In the genomic region with DNA sequence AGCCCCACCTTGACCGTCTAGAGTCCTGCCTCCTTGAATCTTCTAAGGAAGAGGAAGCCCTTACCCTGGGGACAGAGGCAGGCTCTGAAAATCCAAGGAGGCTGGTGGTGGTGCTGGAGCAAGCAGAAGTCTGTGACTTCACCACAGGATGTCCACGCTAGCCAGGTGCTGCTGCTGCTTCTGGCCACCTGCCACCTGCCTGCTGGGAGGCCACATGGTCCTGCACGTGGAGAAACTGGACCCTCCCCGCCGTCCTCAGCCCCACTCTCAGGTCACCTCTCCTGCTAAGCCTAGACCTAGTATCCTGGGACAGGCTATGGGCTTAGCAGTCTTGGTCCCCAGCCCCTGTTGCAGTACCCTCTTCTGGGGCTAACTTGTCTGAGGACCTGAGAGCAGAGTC, we compare ENCODE assay signal across 23 cellular contexts. TPM values are rescaled to one million over a fixed set of nuclear protein-coding genes. Genes with fewer than 3 reads are reported as not detected.
DNase-seq lines count a peak whose midpoint lies in the region; ATAC-seq and TF ChIP-seq lines count a peak whose summit lies in the region.
"Had no signal": no experiment of that assay in that cellular context is flagged by ENCODE, and none has a peak within 500 bp of the region (broad histone marks: within the 10 kb centered on the region; RNA-seq: fewer than 3 reads in every experiment).

No MANE protein-coding gene starts in this region.

- no peak overlapping the region for H3K4me3 ChIP-seq in sigmoid colon
- H3K4me3 ChIP-seq: BLaER1, GM23248, K562, Peyer's patch had no signal

- no peaks in the 10 kb centered on the region for H3K36me3 ChIP-seq in sigmoid colon
- H3K36me3 ChIP-seq: BLaER1, Peyer's patch had no signal

- WGBS in sigmoid colon, 2 donors = 63 to 68% methylated on average over 5 of the region's 5 CpGs

- no peaks in the 10 kb centered on the region for H3K4me1 ChIP-seq in sigmoid colon
- H3K4me1 ChIP-seq: BLaER1, Peyer's patch had no signal

- no peaks in the 10 kb centered on the region for H3K36me3 Mint-ChIP-seq in stimulated activated effector memory CD8-positive, alpha-beta T cell treated with anti-CD3 and anti-CD28 coated beads, Interleukin-12 subunit alpha, Interleukin-12 subunit beta, amount 100 ng/mL, for 72 hours
- H3K36me3 Mint-ChIP-seq: CD4-positive, alpha-beta memory T cell had no signal

- H3K27ac ChIP-seq in sigmoid colon = no peak overlapping the region
- H3K27ac ChIP-seq: BLaER1, GM23248, Peyer's patch had no signal

- no peak for TF ChIP-seq CTCF in sigmoid colon (IDR thresholded peaks at IDR 0.05)

- no peaks in the 10 kb centered on the region for H3K9me3 Mint-ChIP-seq in stimulated activated effector memory CD8-positive, alpha-beta T cell treated with anti-CD3 and anti-CD28 coated beads, Interleukin-12 subunit alpha, Interleukin-12 subunit beta, amount 100 ng/mL, for 72 hours
- H3K9me3 Mint-ChIP-seq: CD4-positive, alpha-beta memory T cell had no signal

- H3K4me3 Mint-ChIP-seq in stimulated activated effector memory CD8-positive, alpha-beta T cell treated with anti-CD3 and anti-CD28 coated beads, Interleukin-12 subunit alpha, Interleukin-12 subunit beta, amount 100 ng/mL, for 72 hours = no peak overlapping the region
- H3K4me3 Mint-ChIP-seq: CD4-positive, alpha-beta memory T cell had no signal

- H3K27me3 ChIP-seq in sigmoid colon = peaks cover 0 to 2% (median 0%) of the 10 kb centered on the region in 3 donors
- H3K27me3 ChIP-seq: Peyer's patch had no signal

- no peak overlapping the region for H3K27ac Mint-ChIP-seq in stimulated activated effector memory CD8-positive, alpha-beta T cell treated with anti-CD3 and anti-CD28 coated beads, Interleukin-12 subunit alpha, Interleukin-12 subunit beta, amount 100 ng/mL, for 72 hours
- H3K27ac Mint-ChIP-seq: CD4-positive, alpha-beta memory T cell had no signal

- peak; percentile 28 for ATAC-seq in stimulated activated effector memory CD8-positive, alpha-beta T cell treated with anti-CD3 and anti-CD28 coated beads, Interleukin-12 subunit alpha, Interleukin-12 subunit beta, amount 100 ng/mL, for 72 hours
- no peak for ATAC-seq in GM21526 (IDR thresholded peaks at IDR 0.05; ENCODE audit: low FRiP score, unreplicated experiment)
- ATAC-seq: K562 had no signal

- peaks cover 9% of the 10 kb centered on the region for H3K4me1 Mint-ChIP-seq in stimulated activated effector memory CD8-positive, alpha-beta T cell treated with anti-CD3 and anti-CD28 coated beads, Interleukin-12 subunit alpha, Interleukin-12 subunit beta, amount 100 ng/mL, for 72 hours
- H3K4me1 Mint-ChIP-seq: CD4-positive, alpha-beta memory T cell had no signal

- TF ChIP-seq POLR2A in sigmoid colon (IDR thresholded peaks at IDR 0.05) = no peak

- intact Hi-C loops in sigmoid colon (cut with DNase I) = no loop called here

- peak; percentile 3 for DNase-seq in NCI-H748 (lab: John Stamatoyannopoulos, UW; ENCODE audit: unreplicated experiment)
- no peak for DNase-seq in NCI-H748 treated with DMSO at 0.1 percent for 48 hours (lab: John Stamatoyannopoulos, UW)
- DNase-seq in NCI-H2081 treated with DMSO at 0.1 percent for 48 hours (lab: John Stamatoyannopoulos, UW) = peak; percentile 30
- peak; percentile 43 for DNase-seq in cerebellar cortex (ENCODE audit: low spot score)
- DNase-seq in stimulated activated effector memory CD8-positive, alpha-beta T cell treated with anti-CD3 and anti-CD28 coated beads, Interleukin-12 subunit alpha, Interleukin-12 subunit beta, amount 100 ng/mL, for 72 hours (ENCODE audit: low spot score in 2 of 2) = no peak
- no peak for DNase-seq in activated naive CD4-positive, alpha-beta T cell treated with anti-CD3 and anti-CD28 coated beads, Interleukin-2, amount 50 U/mL, for 16 hours
- DNase-seq in sigmoid colon = no peak
- DNase-seq: CD4-positive, alpha-beta memory T cell; GDM1; GM23248; HCEC 1CT; NCI-H1092 treated with DMSO at 0.1 percent for 48 hours; NCI-H187; NCI-H2227 treated with DMSO at 0.1 percent for 48 hours; NCI-H524 treated with DMSO at 0.1 percent for 48 hours; NK-92 treated with Interleukin-12 subunit alpha and Interleukin-12 subunit beta, amount 100 ng/mL, for 24 hours; Peyer's patch; Right ventricle myocardium superior had no signal

- no peak for TF ChIP-seq EP300 in sigmoid colon (IDR thresholded peaks at IDR 0.05)

- H3K9me3 ChIP-seq in sigmoid colon = no peaks in the 10 kb centered on the region
- H3K9me3 ChIP-seq: BLaER1, Peyer's patch had no signal

RNA-seq across cellular contexts. Expression of gene TMEM31, which starts 15.8 kb away (rescaled TPM):
- not detected for total RNA-seq in sigmoid colon
- polyA plus RNA-seq in sigmoid colon = not detected
- total RNA-seq: A673; CD4-positive, alpha-beta memory T cell; GM23248; K562; Peyer's patch; Right ventricle myocardium superior; T-helper 2 cell treated with Interferon-gamma antibody and Interleukin-4, amounts not matched to agents 100 ng/mL and 5 ng/mL, for 36 hours had no signal

RNA-seq across cellular contexts. Expression of gene MORF4L2, which starts 40.0 kb away (rescaled TPM):
- total RNA-seq in sigmoid colon = 100 to 1,000 TPM; 171 to 255 (median 215) TPM
- 100 to 1,000 TPM; 180 to 224 (median 219) TPM for polyA plus RNA-seq in sigmoid colon

RNA-seq across cellular contexts. Expression of gene PLP1, which starts 50.2 kb away (rescaled TPM):
- total RNA-seq in sigmoid colon = 100 to 1,000 TPM in 1 of 4 donors, 10 to 100 TPM in 3; 32.7 to 112 (median 47.0) TPM
- polyA plus RNA-seq in sigmoid colon = 10 to 100 TPM in 1 of 3 donors, 1 to 10 TPM in 2; 1.6 to 10.2 (median 3.6) TPM
- total RNA-seq: A673; CD4-positive, alpha-beta memory T cell; K562; T-helper 2 cell treated with Interferon-gamma antibody and Interleukin-4, amounts not matched to agents 100 ng/mL and 5 ng/mL, for 36 hours had no signal
- polyA plus RNA-seq: CD4-positive, alpha-beta memory T cell; K562 had no signal

Comparison
In these comparisons a context has a peak if more than half of its experiments do, and no peak if none do; other contexts are left out.
1. DNase-seq: peak in NCI-H748 (single experiment), NCI-H2081 treated with DMSO at 0.1 percent for 48 hours (single experiment) and cerebellar cortex (single experiment); none in NCI-H748 treated with DMSO at 0.1 percent for 48 hours (single experiment), stimulated activated effector memory CD8-positive, alpha-beta T cell treated with anti-CD3 and anti-CD28 coated beads, Interleukin-12 subunit alpha, Interleukin-12 subunit beta, amount 100 ng/mL, for 72 hours (0 of 2), activated naive CD4-positive, alpha-beta T cell treated with anti-CD3 and anti-CD28 coated beads, Interleukin-2, amount 50 U/mL, for 16 hours (single experiment) and sigmoid colon (single experiment).